18 cellular contexts compared by ENCODE assay signal in the genomic region with DNA sequence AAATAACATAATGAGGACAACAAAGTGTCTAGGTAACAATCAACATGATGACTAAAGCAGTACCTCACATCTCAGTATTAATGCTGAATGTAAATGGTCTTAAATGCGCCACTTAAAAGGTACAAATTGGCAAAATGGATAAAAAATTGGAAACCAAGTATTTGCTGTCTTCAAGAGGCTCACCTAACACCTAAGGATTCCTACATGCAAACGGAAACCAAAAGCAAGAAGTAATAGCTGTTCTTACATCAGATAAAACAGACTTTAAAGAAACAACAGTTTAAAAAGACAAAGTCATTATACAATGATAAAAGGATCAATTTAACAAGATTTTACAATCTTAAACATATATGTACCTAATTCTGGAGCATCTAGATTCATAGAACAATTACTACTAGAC. TPM values are rescaled to one million over a fixed set of nuclear protein-coding genes. Genes with fewer than 3 reads are reported as not detected.
DNase-seq lines count a peak whose midpoint lies in the region; ATAC-seq and TF ChIP-seq lines count a peak whose summit lies in the region.
"Had no signal": no experiment of that assay in that cellular context is flagged by ENCODE, and none has a peak within 500 bp of the region (broad histone marks: within the 10 kb centered on the region; RNA-seq: fewer than 3 reads in every experiment).

No MANE protein-coding gene starts in this region.

- POLR2A ChIA-PET in IMR-90 (lab: Charles Lee; ENCODE audit: unreplicated experiment): no interaction called here
- POLR2A ChIA-PET in activated naive CD8-positive, alpha-beta T cell treated with anti-CD3 and anti-CD28 coated beads, Interleukin-2, amount 10 ng/mL, durations not matched to agents 7 days and 5 days (lab: Charles Lee): interaction anchor here (0.6 to 0.9 kb wide), 3 partner anchors 17 to 320 kb away, joined by 3 to 4 read pairs (median 4); no protein-coding TSS in a partner anchor

- H4K8ac ChIP-seq in IMR-90 (ENCODE audit: low read depth in 2 of 2, low read length in 2 of 2): no peak overlapping the region

- 0 out of 2 replicates have a peak overlapping the region, but pooled peaks have one; percentile 37 for H3K14ac ChIP-seq in IMR-90 (replicated peaks; ENCODE audit: low read depth, low read length)

- H3K4me2 ChIP-seq in IMR-90 (ENCODE audit: low read depth, low read length): no peak overlapping the region
- H3K4me2 ChIP-seq: BLaER1, neural progenitor cell had no signal

- no peak overlapping the region for H2BK20ac ChIP-seq in IMR-90 (ENCODE audit: low read depth, low read length)

- H4K5ac ChIP-seq in IMR-90 (ENCODE audit: low read depth, low read length): no peak overlapping the region

- TF ChIP-seq POLR2A in IMR-90 (IDR thresholded peaks at IDR 0.05; ENCODE audit: low read depth, low read length): no peak

- intact Hi-C loops in IMR-90 (cut with micrococcal nuclease) (no loop called here), natural killer cell (cut with micrococcal nuclease) (no loop called here)

- no peaks in the 10 kb centered on the region for H3K9me3 Mint-ChIP-seq in activated T-cell treated with anti-CD3 and anti-CD28 coated beads, Interleukin-2, amount 50 U/mL, for 72 hours
- no peaks in the 10 kb centered on the region for H3K9me3 Mint-ChIP-seq in activated naive CD8-positive, alpha-beta T cell treated with anti-CD3 and anti-CD28 coated beads, Interleukin-2, amount 10 ng/mL, durations not matched to agents 7 days and 5 days
- H3K9me3 Mint-ChIP-seq in natural killer cell: no peaks in the 10 kb centered on the region
- H3K9me3 Mint-ChIP-seq: activated T-helper 1 cell treated with anti-CD3 and anti-CD28 coated beads, Interleukin-12 subunit alpha, Interleukin-12 subunit beta, Interleukin-2, Interleukin-4 antibody, amounts not matched to agents 30 ng/mL and 10 ng/mL and 1 ng/mL, durations not matched to agents 14 hours and 24 hours and 36 hours; neural progenitor cell had no signal

- no peak overlapping the region for H3K56ac ChIP-seq in IMR-90 (ENCODE audit: extremely low read depth, insufficient read depth, low read length)

- peaks cover 2% of the 10 kb centered on the region; the same call in 1 of the 2 replicates for H3K4me1 ChIP-seq in IMR-90 (ENCODE audit: control insufficient read depth, insufficient read depth, low read length)
- H3K4me1 ChIP-seq: BLaER1, neural progenitor cell, SJSA1, uterus had no signal

- no peaks in the 10 kb centered on the region for H3K36me3 Mint-ChIP-seq in activated T-cell treated with anti-CD3 and anti-CD28 coated beads, Interleukin-2, amount 50 U/mL, for 72 hours (ENCODE audit: insufficient read depth in 2 of 2)
- H3K36me3 Mint-ChIP-seq in activated naive CD8-positive, alpha-beta T cell treated with anti-CD3 and anti-CD28 coated beads, Interleukin-2, amount 10 ng/mL, durations not matched to agents 7 days and 5 days: peaks cover 4% of the 10 kb centered on the region
- H3K36me3 Mint-ChIP-seq in natural killer cell: no peaks in the 10 kb centered on the region

- H3K4me3 ChIP-seq in IMR-90 (ENCODE audit: insufficient read depth, low read depth, low read length) (no peak overlapping the region), H7 (ENCODE audit: insufficient read depth, low read depth, low read length) (no peak overlapping the region)
- H3K4me3 ChIP-seq: BLaER1, dorsolateral prefrontal cortex, MG63, neural progenitor cell, SJSA1, uterus had no signal

- no CpG with 5 or more reads among the region's 2 CpGs for WGBS in IMR-90 (ENCODE audit: extremely low coverage in 2 of 2, insufficient read length in 1 of 2), 2 experiments

- H3K27ac ChIP-seq in IMR-90 (ENCODE audit: insufficient read depth, low read length): no peak overlapping the region
- H3K27ac ChIP-seq: BLaER1, dorsolateral prefrontal cortex, neural progenitor cell, SJSA1, uterus had no signal

- no peak overlapping the region for H2AK9ac ChIP-seq in IMR-90 (replicated peaks; ENCODE audit: low read depth, low read length, poor library complexity)

- no peaks in the 10 kb centered on the region for H3K9me3 ChIP-seq in IMR-90 (ENCODE audit: control insufficient read depth, insufficient read depth, low read length)
- H3K9me3 ChIP-seq: MG63, SJSA1, uterus had no signal

- H3K9ac ChIP-seq in IMR-90 (ENCODE audit: low read depth, low read length): no peak overlapping the region
- H3K9ac ChIP-seq: BLaER1, neural progenitor cell had no signal

- H3K18ac ChIP-seq in IMR-90 (ENCODE audit: low read depth, low read length): no peak overlapping the region

- H3K79me1 ChIP-seq in IMR-90 (ENCODE audit: low read depth in 1 of 2, low read length in 2 of 2): peaks cover 16 to 43% of the 10 kb centered on the region in 2 experiments

- peaks cover 4% of the 10 kb centered on the region; the same call in 1 of the 2 replicates for H3K9me1 ChIP-seq in IMR-90 (ENCODE audit: insufficient read depth, low read length)

- TF ChIP-seq CTCF in IMR-90 (conservative IDR thresholded peaks at IDR 0.05; ENCODE audit: low read depth, low read length) (no peak), natural killer cell (IDR thresholded peaks at IDR 0.05) (no peak)

- H3K4me1 Mint-ChIP-seq in activated T-cell treated with anti-CD3 and anti-CD28 coated beads, Interleukin-2, amount 50 U/mL, for 72 hours (ENCODE audit: low read depth): peaks cover 34% of the 10 kb centered on the region
- H3K4me1 Mint-ChIP-seq in activated naive CD8-positive, alpha-beta T cell treated with anti-CD3 and anti-CD28 coated beads, Interleukin-2, amount 10 ng/mL, durations not matched to agents 7 days and 5 days: peaks cover 21% of the 10 kb centered on the region
- H3K4me1 Mint-ChIP-seq in natural killer cell: peaks cover 14 to 17% of the 10 kb centered on the region in 2 donors
- H3K4me1 Mint-ChIP-seq: mesothelial cell of epicardium, neural progenitor cell had no signal

- no peak overlapping the region for H4K91ac ChIP-seq in IMR-90 (ENCODE audit: insufficient read depth, low read depth, low read length)

- peak overlapping the region in 1 of 2 donors; percentile 58 for H3K4me3 Mint-ChIP-seq in activated T-cell treated with anti-CD3 and anti-CD28 coated beads, Interleukin-2, amount 50 U/mL, for 72 hours
- H3K4me3 Mint-ChIP-seq in activated naive CD8-positive, alpha-beta T cell treated with anti-CD3 and anti-CD28 coated beads, Interleukin-2, amount 10 ng/mL, durations not matched to agents 7 days and 5 days: no peak overlapping the region
- H3K4me3 Mint-ChIP-seq in natural killer cell: no peak overlapping the region
- H3K4me3 Mint-ChIP-seq: activated T-helper 1 cell treated with anti-CD3 and anti-CD28 coated beads, Interleukin-12 subunit alpha, Interleukin-12 subunit beta, Interleukin-2, Interleukin-4 antibody, amounts not matched to agents 30 ng/mL and 10 ng/mL and 1 ng/mL, durations not matched to agents 14 hours and 24 hours and 36 hours; mesothelial cell of epicardium; neural progenitor cell had no signal

- no peak overlapping the region for H2AK5ac ChIP-seq in IMR-90 (ENCODE audit: low read depth, low read length)

- no peak overlapping the region for H2BK120ac ChIP-seq in IMR-90 (ENCODE audit: low read depth, low read length)

- DNase-seq in activated T-cell treated with anti-CD3 and anti-CD28 coated beads, Interleukin-2, amount 50 U/mL, for 72 hours: no peak
- DNase-seq in activated T-cell treated with anti-CD3 and anti-CD28 coated beads for 4 hours: no peak
- DNase-seq in IMR-90: no peak
- DNase-seq in activated naive CD8-positive, alpha-beta T cell treated with anti-CD3 and anti-CD28 coated beads, Interleukin-2, amount 10 ng/mL, durations not matched to agents 7 days and 5 days: no peak
- DNase-seq in natural killer cell: no peak
- DNase-seq in NCI-H748 treated with DMSO at 0.1 percent for 48 hours (lab: John Stamatoyannopoulos, UW): no peak
- DNase-seq in H7: no peak
- DNase-seq: amygdala, dorsolateral prefrontal cortex, MG63, NCI-H1436, uterus had no signal

- H3K27me3 ChIP-seq in IMR-90 (ENCODE audit: control insufficient read depth, insufficient read depth, low read length) (no peaks in the 10 kb centered on the region), H7 (ENCODE audit: control insufficient read depth, insufficient read depth, low read length) (no peaks in the 10 kb centered on the region)
- H3K27me3 ChIP-seq: BLaER1, dorsolateral prefrontal cortex, MG63, neural progenitor cell, SJSA1, uterus had no signal

- H3K27ac Mint-ChIP-seq in activated T-cell treated with anti-CD3 and anti-CD28 coated beads, Interleukin-2, amount 50 U/mL, for 72 hours: peak overlapping the region; percentile 85
- peak overlapping the region; percentile 77 for H3K27ac Mint-ChIP-seq in activated naive CD8-positive, alpha-beta T cell treated with anti-CD3 and anti-CD28 coated beads, Interleukin-2, amount 10 ng/mL, durations not matched to agents 7 days and 5 days
- peak overlapping the region; percentile 3 to 28 for H3K27ac Mint-ChIP-seq in natural killer cell
- H3K27ac Mint-ChIP-seq: activated T-helper 1 cell treated with anti-CD3 and anti-CD28 coated beads, Interleukin-12 subunit alpha, Interleukin-12 subunit beta, Interleukin-2, Interleukin-4 antibody, amounts not matched to agents 30 ng/mL and 10 ng/mL and 1 ng/mL, durations not matched to agents 14 hours and 24 hours and 36 hours; mesothelial cell of epicardium; neural progenitor cell had no signal

- no peak overlapping the region for H3K4ac ChIP-seq in IMR-90 (ENCODE audit: low read depth, low read length)

- peak overlapping the region; percentile 8 for H2BK5ac ChIP-seq in IMR-90 (ENCODE audit: low read depth, low read length, poor library complexity, severe bottlenecking)

- no peak for ATAC-seq in activated T-cell treated with anti-CD3 and anti-CD28 coated beads, Interleukin-2, amount 50 U/mL, for 72 hours (replicated peaks in 1 of 2)
- ATAC-seq in IMR-90 (ENCODE audit: low read depth): no peak
- ATAC-seq in activated naive CD8-positive, alpha-beta T cell treated with anti-CD3 and anti-CD28 coated beads, Interleukin-2, amount 10 ng/mL, durations not matched to agents 7 days and 5 days (ENCODE audit: low read depth): no peak
- ATAC-seq in natural killer cell: no peak
- no peak for ATAC-seq in GM18498 (IDR thresholded peaks at IDR 0.05; ENCODE audit: unreplicated experiment)

- CTCF ChIA-PET in IMR-90 (lab: Yijun Ruan, JAX): no interaction called here

- H3K36me3 ChIP-seq in IMR-90 (ENCODE audit: control insufficient read depth, insufficient read depth, low read length) (no peaks in the 10 kb centered on the region), H7 (replicated peaks; ENCODE audit: control insufficient read depth, insufficient read depth, low read length) (no peaks in the 10 kb centered on the region)
- H3K36me3 ChIP-seq: neural progenitor cell, SJSA1, uterus had no signal

- no peak overlapping the region for H2AFZ ChIP-seq in IMR-90 (replicated peaks; ENCODE audit: low read length, poor library complexity)
- H2AFZ ChIP-seq: neural progenitor cell had no signal

- no peaks in the 10 kb centered on the region for H3K27me3 Mint-ChIP-seq in activated T-cell treated with anti-CD3 and anti-CD28 coated beads, Interleukin-2, amount 50 U/mL, for 72 hours (ENCODE audit: low read depth)
- no peaks in the 10 kb centered on the region for H3K27me3 Mint-ChIP-seq in activated naive CD8-positive, alpha-beta T cell treated with anti-CD3 and anti-CD28 coated beads, Interleukin-2, amount 10 ng/mL, durations not matched to agents 7 days and 5 days
- H3K27me3 Mint-ChIP-seq in natural killer cell (ENCODE audit: low read depth in 2 of 2): no peaks in the 10 kb centered on the region

- no peak overlapping the region for H2BK15ac ChIP-seq in IMR-90 (ENCODE audit: low read depth, low read length)

- TF ChIP-seq RAD21 in IMR-90 (IDR thresholded peaks at IDR 0.05; ENCODE audit: low read length): no peak

- in situ Hi-C loops in IMR-90 (cut with MboI; ENCODE audit: low sequenced_read_pairs): no loop called here

- BruUV-seq in IMR-90 (replicated peaks; lab: Mats Ljungman, UMichigan): no TSS peak

- H3K23ac ChIP-seq in IMR-90 (ENCODE audit: low read depth, low read length): no peak overlapping the region

- peaks cover 11% of the 10 kb centered on the region; the same call in 1 of the 2 replicates for H4K20me1 ChIP-seq in IMR-90 (ENCODE audit: insufficient read depth, low read length)
- H4K20me1 ChIP-seq: BLaER1 had no signal

- dilution Hi-C loops in IMR-90 (cut with HindIII; ENCODE audit: low sequenced_read_pairs, unreplicated experiment): no loop called here

RNA-seq across cellular contexts. Expression of gene CSNK1G1, which starts 22.5 kb away (rescaled TPM):
- total RNA-seq in activated T-cell treated with anti-CD3 and anti-CD28 coated beads, Interleukin-2, amount 50 U/mL, for 72 hours: 10 to 100 TPM; 29.4 to 31.3 TPM
- 26.7 and 29.4 TPM in 2 replicates for total RNA-seq in IMR-90 (2012; rRNA removed)
- polyA plus RNA-seq in IMR-90 (2012; rRNA removed): 6.7 and 7.4 TPM in 2 replicates
- 2.2 and 2.4 TPM in 2 replicates for polyA plus RNA-seq in IMR-90 (2012; cell fraction: cytosol; rRNA removed)
- 2.9 and 14.9 TPM in 2 replicates for polyA plus RNA-seq in IMR-90 (2012; cell fraction: nucleus; rRNA removed; ENCODE audit: low replicate concordance)
- 10 to 100 TPM; 26.2 to 26.7 TPM for total RNA-seq in activated naive CD8-positive, alpha-beta T cell treated with anti-CD3 and anti-CD28 coated beads, Interleukin-2, amount 10 ng/mL, durations not matched to agents 7 days and 5 days
- 10 to 100 TPM; 26.2 to 36.8 (median 34.0) TPM for total RNA-seq in natural killer cell
- 8.9 and 15.7 TPM in 2 replicates for total RNA-seq in H7 (2014; rRNA removed; shearing (Covaris generic))

RNA-seq across cellular contexts. Expression of gene PCLAF, which starts 47.7 kb away (rescaled TPM):
- total RNA-seq in activated T-cell treated with anti-CD3 and anti-CD28 coated beads, Interleukin-2, amount 50 U/mL, for 72 hours: 10 to 100 TPM; 70.6 to 77.7 TPM
- total RNA-seq in IMR-90 (2012; rRNA removed) (12.9 and 34.2 TPM in 2 replicates), natural killer cell (1 to 10 TPM; 1.4 to 2.2 (median 1.9) TPM)
- 57.3 and 60.5 TPM in 2 replicates for polyA plus RNA-seq in IMR-90 (2012; rRNA removed)
- 8.3 and 14.6 TPM in 2 replicates for polyA plus RNA-seq in IMR-90 (2012; cell fraction: cytosol; rRNA removed)
- polyA plus RNA-seq in IMR-90 (2012; cell fraction: nucleus; rRNA removed; ENCODE audit: low replicate concordance): 3.0 and 12.8 TPM in 2 replicates
- 100 to 1,000 TPM in 1 of 2 experiments, 10 to 100 TPM in 1; 94.2 to 110 TPM for total RNA-seq in activated naive CD8-positive, alpha-beta T cell treated with anti-CD3 and anti-CD28 coated beads, Interleukin-2, amount 10 ng/mL, durations not matched to agents 7 days and 5 days
- total RNA-seq in H7 (2014; rRNA removed; shearing (Covaris generic)): 46.4 and 46.5 TPM in 2 replicates

RNA-seq across cellular contexts. Expression of gene TRIP4, which starts 54.1 kb away (rescaled TPM):
- total RNA-seq in activated T-cell treated with anti-CD3 and anti-CD28 coated beads, Interleukin-2, amount 50 U/mL, for 72 hours: 10 to 100 TPM; 27.9 to 29.7 TPM
- total RNA-seq in IMR-90 (2012; rRNA removed): 13.1 and 13.9 TPM in 2 replicates
- polyA plus RNA-seq in IMR-90 (2012; rRNA removed): 15.6 and 19.4 TPM in 2 replicates
- 5.1 and 8.0 TPM in 2 replicates for polyA plus RNA-seq in IMR-90 (2012; cell fraction: cytosol; rRNA removed)
- polyA plus RNA-seq in IMR-90 (2012; cell fraction: nucleus; rRNA removed; ENCODE audit: low replicate concordance): 2.6 and 16.5 TPM in 2 replicates
- total RNA-seq in activated naive CD8-positive, alpha-beta T cell treated with anti-CD3 and anti-CD28 coated beads, Interleukin-2, amount 10 ng/mL, durations not matched to agents 7 days and 5 days: 10 to 100 TPM; 23.7 to 25.7 TPM
- total RNA-seq in natural killer cell: 10 to 100 TPM; 32.9 to 37.1 (median 33.7) TPM
- 6.9 and 8.3 TPM in 2 replicates for total RNA-seq in H7 (2014; rRNA removed; shearing (Covaris generic))

Comparison
In these comparisons a context has a peak if more than half of its experiments do, and no peak if none do; other contexts are left out.
1. H3K27ac Mint-ChIP-seq: peak in every context shown above with its lines; median percentile 85 in activated T-cell treated with anti-CD3 and anti-CD28 coated beads, Interleukin-2, amount 50 U/mL, for 72 hours; 77 in activated naive CD8-positive, alpha-beta T cell treated with anti-CD3 and anti-CD28 coated beads, Interleukin-2, amount 10 ng/mL, durations not matched to agents 7 days and 5 days; 16 in natural killer cell.